ENCODE assay signal across 1 cellular context in genomic region chr7:64685741-64686140, GRCh38.
TF ChIP-seq lines count a peak whose summit lies in the region.

No MANE protein-coding gene starts in this region.

TF ChIP-seq in HepG2, 621 proteins besides CTCF, POLR2A, EP300 and RAD21 (continued from another document):
- TF ChIP-seq USF2 (IDR thresholded peaks at IDR 0.05; ENCODE audit: low read depth, low read length) = no peak
- TF ChIP-seq USF2 (CRISPR knock-in tag; IDR thresholded peaks at IDR 0.05; ENCODE audit: borderline replicate concordance) = no peak
- TF ChIP-seq HNRNPUL1 (IDR thresholded peaks at IDR 0.05; ENCODE audit: low read depth, low read length) = no peak
- no peak for TF ChIP-seq MTERF4 (CRISPR knock-in tag; IDR thresholded peaks at IDR 0.05)
- TF ChIP-seq MYNN (CRISPR knock-in tag; IDR thresholded peaks at IDR 0.05; ENCODE audit: low read depth) = no peak
- no peak for TF ChIP-seq ZNF7 (CRISPR knock-in tag; IDR thresholded peaks at IDR 0.05)
- no peak for TF ChIP-seq KAT2B (IDR thresholded peaks at IDR 0.05; ENCODE audit: borderline replicate concordance, low read depth, low read length)
- no peak for TF ChIP-seq EED (CRISPR knock-in tag; IDR thresholded peaks at IDR 0.05)
- TF ChIP-seq ZNF446 (CRISPR knock-in tag; IDR thresholded peaks at IDR 0.05) = no peak
- TF ChIP-seq ZNF775 (CRISPR knock-in tag; IDR thresholded peaks at IDR 0.05; ENCODE audit: borderline replicate concordance) = no peak
- no peak for TF ChIP-seq NCOR1 (IDR thresholded peaks at IDR 0.05; ENCODE audit: borderline replicate concordance, low read length)
